ENCODE assay signal across 14 cellular contexts in genomic region chr5:138065102-138065501, GRCh38. TPM values are rescaled to one million over a fixed set of nuclear protein-coding genes. Genes with fewer than 3 reads are reported as not detected.
DNase-seq lines count a peak whose midpoint lies in the region; ATAC-seq, FAIRE-seq and TF ChIP-seq lines count a peak whose summit lies in the region.
"Had no signal": no experiment of that assay in that cellular context is flagged by ENCODE, and none has a peak within 500 bp of the region (broad histone marks: within the 10 kb centered on the region; RNA-seq: fewer than 3 reads in every experiment).

No MANE protein-coding gene starts in this region.

- BruUV-seq in GM12878 (replicated peaks; lab: Mats Ljungman, UMichigan) = no TSS peak

- ATAC-seq in GM12878 (peak; percentile 66), GM18520 (IDR thresholded peaks at IDR 0.05; ENCODE audit: unreplicated experiment) (no peak)

- no peaks in the 10 kb centered on the region for H3K27me3 ChIP-seq in GM12878 (replicated peaks in 1 of 2; ENCODE audit: control insufficient read depth in 2 of 2, insufficient read depth in 2 of 2, low read length in 1 of 2)
- no peaks in the 10 kb centered on the region for H3K27me3 ChIP-seq in tibial artery
- H3K27me3 ChIP-seq: BLaER1 treated with 17β-estradiol and CSF1 and Interleukin-3, amounts not matched to agents 10 nM and 100 nM; dorsolateral prefrontal cortex had no signal

- H3K27me3 Mint-ChIP-seq in neural crest cell (ENCODE audit: low read depth) = no peaks in the 10 kb centered on the region

- peaks cover 5% of the 10 kb centered on the region for H3K4me1 Mint-ChIP-seq in neural crest cell

- in situ Hi-C loops in GM12878 (cut with MboI) = loop anchor here (5.0 to 10.0 kb wide), 2 partner anchors 33 to 430 kb away; partner anchors contain the start of gene FAM13B

- H4K20me1 ChIP-seq in GM12878 (ENCODE audit: control insufficient read depth, insufficient read depth) = no peaks in the 10 kb centered on the region
- H4K20me1 ChIP-seq: BLaER1 treated with 17β-estradiol and CSF1 and Interleukin-3, amounts not matched to agents 10 nM and 100 nM had no signal

- TF ChIP-seq EP300 in GM12878 (IDR thresholded peaks at IDR 0.05; ENCODE audit: borderline replicate concordance in 1 of 2, control insufficient read depth in 1 of 2, low read depth in 2 of 2, low read length in 2 of 2) = no peak

- peak; percentile 33; the same call in 1 of the 2 replicates for TF ChIP-seq RAD21 in GM12878 (IDR thresholded peaks at IDR 0.05; ENCODE audit: insufficient read depth, low read depth, low read length)

- no peaks in the 10 kb centered on the region for H3K9me3 Mint-ChIP-seq in neural crest cell

- no peaks in the 10 kb centered on the region for H3K9me3 ChIP-seq in GM12878 (replicated peaks; ENCODE audit: control insufficient read depth, insufficient read depth, low read length)
- H3K9me3 ChIP-seq in tibial artery = no peaks in the 10 kb centered on the region
- H3K9me3 ChIP-seq: BLaER1 treated with 17β-estradiol and CSF1 and Interleukin-3, amounts not matched to agents 10 nM and 100 nM had no signal

- H3K36me3 Mint-ChIP-seq in neural crest cell (ENCODE audit: low read depth) = peaks cover 2% of the 10 kb centered on the region

- SMC1A ChIA-PET in GM12878 (lab: Charles Lee; ENCODE audit: uncharacterized antibody, unreplicated experiment) = interaction anchor here (0.7 to 9.8 kb wide), 9 partner anchors 11 to 410 kb away, joined by 3 to 207 read pairs (median 3); partner anchors contain the start of gene FAM13B

- peak; percentile 22 for DNase-seq in activated CD4-positive, alpha-beta T cell treated with anti-CD3 and anti-CD28 coated beads for 48 hours
- no peak for DNase-seq in activated CD4-positive, alpha-beta T cell treated with anti-CD3 and anti-CD28 coated beads, Interleukin-2, amount 50 U/mL, for 1 hour
- DNase-seq in HFF-Myc (ENCODE audit: extremely low read depth, low read depth) (no peak), GM12878 (ENCODE audit: low read depth, low spot score) (no peak), neural crest cell (ENCODE audit: low read depth, low spot score) (no peak), tibial artery (no peak)
- no peak for DNase-seq in central memory CD4-positive, alpha-beta T cell
- DNase-seq: activated T-cell treated with anti-CD3 and anti-CD28 coated beads, Interleukin-2, amount 50 U/mL, for 1 hour had no signal

- TF ChIP-seq POLR2A in GM12878 (IDR thresholded peaks at IDR 0.05; ENCODE audit: low read depth, low read length) = no peak

- no peak overlapping the region for H3K4me2 ChIP-seq in GM12878 (ENCODE audit: control insufficient read depth, insufficient read depth)
- H3K4me2 ChIP-seq: BLaER1 treated with 17β-estradiol and CSF1 and Interleukin-3, amounts not matched to agents 10 nM and 100 nM had no signal

- RAD21 ChIA-PET in GM12878 (lab: Charles Lee; ENCODE audit: unreplicated experiment) = interaction anchor here (0.9 to 6.3 kb wide), 8 partner anchors 9 to 286 kb away, joined by 3 to 34 read pairs (median 6); partner anchors contain the start of gene FAM13B

- no peak overlapping the region for H2AFZ ChIP-seq in GM12878 (ENCODE audit: control insufficient read depth, low read depth, low read length)

- H3K4me1 ChIP-seq in GM12878 (ENCODE audit: control insufficient read depth, insufficient read depth, low read length) = no peaks in the 10 kb centered on the region
- H3K4me1 ChIP-seq in tibial artery = no peaks in the 10 kb centered on the region
- H3K4me1 ChIP-seq: BLaER1 treated with 17β-estradiol and CSF1 and Interleukin-3, amounts not matched to agents 10 nM and 100 nM had no signal

- no peak overlapping the region for H3K4me3 Mint-ChIP-seq in neural crest cell

- TF ChIP-seq CTCF in HFF-Myc (IDR thresholded peaks at IDR 0.05; ENCODE audit: low read depth, low read length, missing control alignments) (peak; percentile 52), GM12878 (IDR thresholded peaks at IDR 0.05 in 2 of 3, conservative IDR thresholded peaks at IDR 0.05 in 1 of 3; ENCODE audit: control insufficient read depth in 2 of 3, extremely low read depth in 1 of 3, insufficient read depth in 1 of 3, low read depth in 3 of 3, low read length in 3 of 3) (peak; percentile 45 to 66 (median 45); a peak in 5 of 6 replicates), neural crest cell (conservative IDR thresholded peaks at IDR 0.05) (peak; percentile 41), tibial artery (IDR thresholded peaks at IDR 0.05) (no peak)

- intact Hi-C loops in GM12878 (cut with micrococcal nuclease; ENCODE audit: unreplicated experiment) (loop anchor here (5.0 kb wide), 1 partner anchor 438 kb away; no protein-coding TSS in a partner anchor), tibial artery (cut with DNase I; ENCODE audit: low total_unique reads) (loop anchor here (5.0 kb wide), 1 partner anchor 33 kb away; the partner anchor contains the start of gene FAM13B)

- POLR2A ChIA-PET in GM12878 (lab: Charles Lee) = interaction anchor here (0.6 kb wide), 1 partner anchor 64 kb away, joined by 6 read pairs; no protein-coding TSS in a partner anchor

- H3K9ac ChIP-seq in GM12878 (ENCODE audit: control insufficient read depth, insufficient read depth, low read length) = no peak overlapping the region
- H3K9ac ChIP-seq: BLaER1 treated with 17β-estradiol and CSF1 and Interleukin-3, amounts not matched to agents 10 nM and 100 nM had no signal

- H3K36me3 ChIP-seq in GM12878 (ENCODE audit: control insufficient read depth in 2 of 2, insufficient read depth in 2 of 2, low read length in 1 of 2) (no peaks in the 10 kb centered on the region), tibial artery (no peaks in the 10 kb centered on the region)
- H3K36me3 ChIP-seq: BLaER1 treated with 17β-estradiol and CSF1 and Interleukin-3, amounts not matched to agents 10 nM and 100 nM had no signal

- no peak overlapping the region for H3K27ac Mint-ChIP-seq in neural crest cell (ENCODE audit: unreplicated experiment)

- WGBS in GM12878 (ENCODE audit: insufficient coverage, insufficient replicate concordance, low lambda C conversion rate, missing lambda C conversion rate) = 94% methylated on average over 5 of the region's 5 CpGs

- CTCF ChIA-PET in GM12878 (lab: Yijun Ruan, JAX) = interaction anchor here (0.6 to 10.9 kb wide), 15 partner anchors 9 to 439 kb away, joined by 3 to 398 read pairs (median 6); partner anchors contain the start of gene FAM13B

- H3K27ac ChIP-seq in GM12878 (ENCODE audit: control insufficient read depth, insufficient read depth) = no peak overlapping the region
- H3K27ac ChIP-seq in tibial artery = no peak overlapping the region
- H3K27ac ChIP-seq: BLaER1 treated with 17β-estradiol and CSF1 and Interleukin-3, amounts not matched to agents 10 nM and 100 nM had no signal

- H3K4me3 ChIP-seq in HFF-Myc (replicated peaks; ENCODE audit: low read depth, low read length) = no peak overlapping the region
- H3K4me3 ChIP-seq in GM12878 = no peak overlapping the region
- no peak overlapping the region for H3K4me3 ChIP-seq in tibial artery
- H3K4me3 ChIP-seq: BLaER1 treated with 17β-estradiol and CSF1 and Interleukin-3, amounts not matched to agents 10 nM and 100 nM; dorsolateral prefrontal cortex had no signal

- no peak for FAIRE-seq in GM12878 (lab: Jason Lieb, UNC)
- FAIRE-seq: RCC 7860 had no signal

- no peaks in the 10 kb centered on the region for H3K79me2 ChIP-seq in GM12878 (ENCODE audit: control insufficient read depth, insufficient read depth, low read length)

TF ChIP-seq in GM12878, 131 proteins besides CTCF, POLR2A, EP300 and RAD21 (continues in another document):
- peak; percentile 51 for TF ChIP-seq SMC3 (IDR thresholded peaks at IDR 0.05; ENCODE audit: borderline replicate concordance, low read length)

RNA-seq across cellular contexts. Expression of gene WNT8A, which starts 18.7 kb away (rescaled TPM):
- not detected in 2 replicates for total RNA-seq in GM12878 (2013; cell fraction: nucleolus; rRNA removed)
- total RNA-seq in GM12878 (2014; rRNA removed) (0.05 TPM in 1 of 2 replicates, not detected in the other), GM12878 (2014; rRNA removed; fragmentation: Illumina TruSeq; extraction: Trizol) (not detected in 2 replicates), GM12878 (2021) (not detected in 2 replicates), neural crest cell (not detected in 2 replicates)
- not detected for polyA plus RNA-seq in GM12878 (2011; ENCODE audit: low read depth)
- polyA plus RNA-seq in GM12878 (2011; rRNA removed) (not detected in 2 replicates), GM12878 (2014; fragmentation: Illumina TruSeq; extraction: Trizol) (not detected in 2 replicates), GM12878 (2014; fragmentation: Nextera tagmentation; extraction: Ambion mirVana) (not detected), GM12878 (2014; rRNA removed) (not detected in 2 replicates), GM12878 (2016; fragmentation: Nextera tagmentation; extraction: Ambion mirVana) (not detected)
- polyA plus RNA-seq in GM12878 (2011; cell fraction: cytosol; rRNA removed) = not detected in 2 replicates
- polyA plus RNA-seq in GM12878 (2011; cell fraction: nucleus; rRNA removed) = not detected in 2 replicates
- not detected in 2 replicates for polyA plus RNA-seq in GM12878 (2012)
- polyA minus RNA-seq in GM12878 (2011; rRNA and poly(A)+ RNA removed) = not detected in 2 replicates
- not detected in 2 replicates for polyA minus RNA-seq in GM12878 (2011; cell fraction: cytosol; rRNA and poly(A)+ RNA removed)
- polyA minus RNA-seq in GM12878 (2011; cell fraction: nucleus; rRNA and poly(A)+ RNA removed) = not detected in 2 replicates
- total RNA-seq: LHCN-M2, renal cortical epithelial cell had no signal

RNA-seq across cellular contexts. Expression of gene FAM13B, which starts 32.2 kb away (rescaled TPM):
- total RNA-seq in GM12878 (2013; cell fraction: nucleolus; rRNA removed) = 167 and 178 TPM in 2 replicates
- total RNA-seq in GM12878 (2014; rRNA removed) (18.9 and 22.1 TPM in 2 replicates), GM12878 (2014; rRNA removed; fragmentation: Illumina TruSeq; extraction: Trizol) (23.7 and 24.7 TPM in 2 replicates), GM12878 (2021) (25.2 and 30.0 TPM in 2 replicates), neural crest cell (47.1 and 49.1 TPM in 2 replicates)
- 7.9 TPM for polyA plus RNA-seq in GM12878 (2011; ENCODE audit: low read depth)
- polyA plus RNA-seq in GM12878 (2011; rRNA removed) (23.1 and 29.4 TPM in 2 replicates), GM12878 (2014; fragmentation: Illumina TruSeq; extraction: Trizol) (26.0 and 32.6 TPM in 2 replicates), GM12878 (2014; fragmentation: Nextera tagmentation; extraction: Ambion mirVana) (1 to 10 TPM; 3.6 to 8.0 TPM), GM12878 (2014; rRNA removed) (15.8 and 18.5 TPM in 2 replicates), GM12878 (2016; fragmentation: Nextera tagmentation; extraction: Ambion mirVana) (10 to 100 TPM; 16.6 to 18.2 TPM)
- 7.9 and 10.5 TPM in 2 replicates for polyA plus RNA-seq in GM12878 (2011; cell fraction: cytosol; rRNA removed)
- 27.0 and 32.5 TPM in 2 replicates for polyA plus RNA-seq in GM12878 (2011; cell fraction: nucleus; rRNA removed)
- 14.4 and 14.9 TPM in 2 replicates for polyA plus RNA-seq in GM12878 (2012)
- polyA minus RNA-seq in GM12878 (2011; rRNA and poly(A)+ RNA removed) = 21.4 and 29.6 TPM in 2 replicates
- polyA minus RNA-seq in GM12878 (2011; cell fraction: cytosol; rRNA and poly(A)+ RNA removed) = 8.0 and 11.1 TPM in 2 replicates
- polyA minus RNA-seq in GM12878 (2011; cell fraction: nucleus; rRNA and poly(A)+ RNA removed) = 28.5 and 62.4 TPM in 2 replicates

Comparison
In these comparisons a context has a peak if more than half of its experiments do, and no peak if none do; other contexts are left out.
1. CTCF ChIP-seq: peak in HFF-Myc (single experiment), GM12878 (3 of 3) and neural crest cell (single experiment); none in tibial artery (0 of 2).